23 cellular contexts compared by ENCODE assay signal in the genomic region with DNA sequence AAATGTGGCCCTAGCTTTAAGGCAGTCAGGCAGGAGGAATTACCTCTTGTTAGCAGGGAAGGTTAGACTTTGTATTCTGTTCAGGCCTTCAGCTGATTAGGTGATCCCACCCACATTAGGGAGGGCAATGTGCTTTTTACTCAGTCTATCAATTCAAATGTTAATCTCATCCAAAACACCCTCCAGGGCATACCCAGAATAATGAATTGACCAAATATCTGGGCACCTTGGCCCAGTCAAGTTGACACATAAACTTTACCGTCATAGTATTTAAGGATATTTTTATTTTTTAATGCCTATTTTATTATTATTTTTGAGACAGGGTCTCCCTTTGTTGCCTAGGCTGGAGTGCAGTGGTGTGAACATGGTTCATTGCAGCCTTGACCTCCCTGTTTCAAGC.
DNase-seq lines count a peak whose midpoint lies in the region; ATAC-seq, FAIRE-seq and TF ChIP-seq lines count a peak whose summit lies in the region.
"Had no signal": no experiment of that assay in that cellular context is flagged by ENCODE, and none has a peak within 500 bp of the region (broad histone marks: within the 10 kb centered on the region; RNA-seq: fewer than 3 reads in every experiment).

No MANE protein-coding gene starts in this region.

- H3K23ac ChIP-seq in H1 (ENCODE audit: insufficient read length): no peak overlapping the region

- no peaks in the 10 kb centered on the region for H4K20me1 ChIP-seq in HepG2 (ENCODE audit: insufficient read depth, low read length)
- peaks cover 0 to 3% of the 10 kb centered on the region in 2 experiments for H4K20me1 ChIP-seq in H1 (replicated peaks in 1 of 2; ENCODE audit: control insufficient read depth in 1 of 2, insufficient read depth in 2 of 2, low read length in 2 of 2)

- POLR2A ChIA-PET in HepG2 (lab: Yijun Ruan, JAX): no interaction called here
- POLR2A ChIA-PET in H1 (lab: Charles Lee; ENCODE audit: partially characterized antibody): interaction anchor here (1.1 to 4.9 kb wide), 5 partner anchors 8 to 146 kb away, joined by 3 to 22 read pairs (median 4); partner anchors contain the start of gene PTPRG

- no peak overlapping the region for H3K18ac ChIP-seq in H1 (ENCODE audit: extremely low read depth, low read length)

- peak overlapping the region; percentile 19; the same call in 1 of the 2 replicates for H2BK5ac ChIP-seq in H1 (ENCODE audit: low read depth, low read length)

- in situ Hi-C loops in HepG2 (cut with HindIII; ENCODE audit: extremely low pct_ligation_motif_present, low pct_unique_long_range_greater_than_20kb): no loop called here

- CTCF ChIA-PET in HepG2 (lab: Yijun Ruan, JAX; ENCODE audit: low intra/inter-chr PET ratio, low total read pairs): no interaction called here
- CTCF ChIA-PET in H1 (lab: Charles Lee; ENCODE audit: partially characterized antibody): interaction anchor here (2.6 kb wide), 1 partner anchor 10 kb away, joined by 6 read pairs; no protein-coding TSS in a partner anchor

- H2BK120ac ChIP-seq in H1 (replicated peaks; ENCODE audit: low read depth, low read length): no peak overlapping the region

- no peak overlapping the region for H3K4ac ChIP-seq in H1 (replicated peaks; ENCODE audit: insufficient read length, low read depth, low read length)

- H3K27ac ChIP-seq in HepG2 (ENCODE audit: extremely low read length, insufficient read depth, low read length): no peak overlapping the region
- no peak overlapping the region for H3K27ac ChIP-seq in right lobe of liver
- no peak overlapping the region; the same call in 1 of the 2 replicates for H3K27ac ChIP-seq in H1 (ENCODE audit: low read depth, low read length)
- H3K27ac ChIP-seq: A549; BLaER1 treated with 17β-estradiol and CSF1 and Interleukin-3, amounts not matched to agents 10 nM and 100 nM had no signal

- H4K8ac ChIP-seq in H1 (ENCODE audit: extremely low read depth, insufficient read depth, low read length): no peak overlapping the region

- no peak overlapping the region for H4K5ac ChIP-seq in H1 (ENCODE audit: insufficient read length, low read depth, low read length)

- BruUV-seq in HepG2 (replicated peaks; lab: Mats Ljungman, UMichigan): no TSS peak

- peaks cover 27% of the 10 kb centered on the region for H3K4me1 ChIP-seq in HepG2 (ENCODE audit: insufficient read depth, low read length)
- H3K4me1 ChIP-seq in right lobe of liver: peaks cover 0 to 10% (median 0%) of the 10 kb centered on the region in 4 donors
- H3K4me1 ChIP-seq in H1 (replicated peaks in 1 of 4; ENCODE audit: control insufficient read depth in 3 of 4, insufficient read depth in 4 of 4, low read length in 3 of 4): peaks cover 14 to 41% (median 36%) of the 10 kb centered on the region in 4 experiments
- H3K4me1 ChIP-seq: A549; BE2C; BLaER1 treated with 17β-estradiol and CSF1 and Interleukin-3, amounts not matched to agents 10 nM and 100 nM had no signal

- H3K79me1 ChIP-seq in H1 (ENCODE audit: low read depth, low read length): peaks cover 2% of the 10 kb centered on the region

- peak overlapping the region; percentile 29; the same call in 1 of the 2 replicates for H3K27ac Mint-ChIP-seq in HFFc6
- H3K27ac Mint-ChIP-seq in activated CD4-positive, alpha-beta T cell treated with anti-CD3 and anti-CD28 coated beads, Interleukin-2, amount 10 ng/mL, durations not matched to agents 24 days and 14 days: no peak overlapping the region
- H3K27ac Mint-ChIP-seq: CD14-positive monocyte; CD4-positive, alpha-beta T cell; CD8-positive, alpha-beta memory T cell had no signal

- H3K9me3 ChIP-seq in HepG2 (ENCODE audit: low read length) (no peaks in the 10 kb centered on the region), right lobe of liver (no peaks in the 10 kb centered on the region), H1 (ENCODE audit: insufficient read depth in 2 of 2, low read depth in 1 of 2, low read length in 1 of 2) (peaks cover 0 to 7% of the 10 kb centered on the region in 2 experiments; a peak in 1 of 4 replicates), MG63 (no peaks in the 10 kb centered on the region)
- H3K9me3 ChIP-seq: A549, BE2C, HAP-1 had no signal

- H3K9me3 Mint-ChIP-seq in HFFc6: no peaks in the 10 kb centered on the region; the same call in 1 of the 2 replicates
- peaks cover 2% of the 10 kb centered on the region for H3K9me3 Mint-ChIP-seq in activated CD4-positive, alpha-beta T cell treated with anti-CD3 and anti-CD28 coated beads, Interleukin-2, amount 10 ng/mL, durations not matched to agents 24 days and 14 days

- no peak overlapping the region for H2BK15ac ChIP-seq in H1 (ENCODE audit: low read length)

- TF ChIP-seq CTCF in HepG2 (CRISPR knock-in tag; IDR thresholded peaks at IDR 0.05) (no peak), right lobe of liver (IDR thresholded peaks at IDR 0.05) (no peak), HFFc6 (IDR thresholded peaks at IDR 0.05) (no peak), H1 (IDR thresholded peaks at IDR 0.05; ENCODE audit: control extremely low read depth in 1 of 3, insufficient read depth in 1 of 3, low read depth in 1 of 3, low read length in 3 of 3) (no peak)

- H3K4me1 Mint-ChIP-seq in HFFc6 (ENCODE audit: low read depth): peaks cover 22% of the 10 kb centered on the region
- no peaks in the 10 kb centered on the region for H3K4me1 Mint-ChIP-seq in activated CD4-positive, alpha-beta T cell treated with anti-CD3 and anti-CD28 coated beads, Interleukin-2, amount 10 ng/mL, durations not matched to agents 24 days and 14 days
- H3K4me1 Mint-ChIP-seq: CD14-positive monocyte; CD8-positive, alpha-beta memory T cell had no signal

- H3K4me3 Mint-ChIP-seq in HFFc6: no peak overlapping the region
- no peak overlapping the region for H3K4me3 Mint-ChIP-seq in activated CD4-positive, alpha-beta T cell treated with anti-CD3 and anti-CD28 coated beads, Interleukin-2, amount 10 ng/mL, durations not matched to agents 24 days and 14 days
- H3K4me3 Mint-ChIP-seq: CD14-positive monocyte; CD4-positive, alpha-beta T cell; CD8-positive, alpha-beta memory T cell had no signal

- H2BK20ac ChIP-seq in H1 (ENCODE audit: low read length): no peak overlapping the region; the same call in 1 of the 2 replicates

- H3K27me3 Mint-ChIP-seq in HFFc6 (ENCODE audit: insufficient read depth): no peaks in the 10 kb centered on the region
- H3K27me3 Mint-ChIP-seq in activated CD4-positive, alpha-beta T cell treated with anti-CD3 and anti-CD28 coated beads, Interleukin-2, amount 10 ng/mL, durations not matched to agents 24 days and 14 days: no peaks in the 10 kb centered on the region
- H3K27me3 Mint-ChIP-seq: CD8-positive, alpha-beta memory T cell had no signal

- H3K27me3 ChIP-seq in HepG2 (ENCODE audit: control insufficient read depth in 1 of 2, insufficient read depth in 2 of 2, low read length in 2 of 2): no peaks in the 10 kb centered on the region
- no peaks in the 10 kb centered on the region for H3K27me3 ChIP-seq in right lobe of liver
- H3K27me3 ChIP-seq in H1 (replicated peaks in 1 of 4; ENCODE audit: control insufficient read depth in 3 of 4, extremely low read depth in 1 of 4, insufficient read depth in 3 of 4, low read length in 3 of 4): no peaks in the 10 kb centered on the region
- no peaks in the 10 kb centered on the region for H3K27me3 ChIP-seq in MG63
- H3K27me3 ChIP-seq: BLaER1 treated with 17β-estradiol and CSF1 and Interleukin-3, amounts not matched to agents 10 nM and 100 nM had no signal

- TF ChIP-seq EP300 in HepG2 (IDR thresholded peaks at IDR 0.05; ENCODE audit: low read depth in 2 of 2, low read length in 2 of 2) (no peak), HepG2 (CRISPR knock-in tag; IDR thresholded peaks at IDR 0.05; ENCODE audit: borderline replicate concordance) (no peak), H1 (IDR thresholded peaks at IDR 0.05; ENCODE audit: borderline replicate concordance in 1 of 2, low read depth in 2 of 2, low read length in 2 of 2) (no peak)

- no peak; the same call in 2 of the 3 replicates for ATAC-seq in HepG2
- ATAC-seq in right lobe of liver: no peak
- ATAC-seq: A549 had no signal

- no peak overlapping the region for H3K4me2 ChIP-seq in HepG2 (ENCODE audit: low read depth, low read length)
- H3K4me2 ChIP-seq in H1 (ENCODE audit: insufficient read depth in 1 of 2, low read depth in 2 of 2, low read length in 2 of 2): no peak overlapping the region
- H3K4me2 ChIP-seq: A549; BLaER1 treated with 17β-estradiol and CSF1 and Interleukin-3, amounts not matched to agents 10 nM and 100 nM had no signal

- TF ChIP-seq POLR2A in HepG2 (IDR thresholded peaks at IDR 0.05; ENCODE audit: insufficient read depth in 1 of 2, low read depth in 2 of 2, low read length in 2 of 2): no peak
- TF ChIP-seq POLR2A in right lobe of liver (IDR thresholded peaks at IDR 0.05): no peak
- no peak for TF ChIP-seq POLR2A in H1 (IDR thresholded peaks at IDR 0.05; ENCODE audit: control extremely low read depth in 1 of 2, low read depth in 2 of 2, low read length in 2 of 2)

- no peaks in the 10 kb centered on the region for H3K23me2 ChIP-seq in H1 (ENCODE audit: low read depth, low read length)

- no peak overlapping the region for H2BK12ac ChIP-seq in H1 (ENCODE audit: low read depth, low read length)

- no peaks in the 10 kb centered on the region; the same call in 1 of the 2 replicates for H3K36me3 Mint-ChIP-seq in HFFc6 (ENCODE audit: low read depth)
- H3K36me3 Mint-ChIP-seq in activated CD4-positive, alpha-beta T cell treated with anti-CD3 and anti-CD28 coated beads, Interleukin-2, amount 10 ng/mL, durations not matched to agents 24 days and 14 days (ENCODE audit: low read depth): no peaks in the 10 kb centered on the region
- H3K36me3 Mint-ChIP-seq: CD14-positive monocyte; CD8-positive, alpha-beta memory T cell had no signal

- WGBS in HepG2 (ENCODE audit: low lambda C conversion rate): 97% methylated on average over 1 of the region's 1 CpG
- 100% methylated on average over 1 of the region's 1 CpG for WGBS in right lobe of liver (ENCODE audit: insufficient coverage, low coverage, low lambda C conversion rate, missing lambda C conversion rate)
- WGBS in H1 (ENCODE audit: extremely low coverage in 1 of 2, insufficient coverage in 1 of 2, insufficient read length in 1 of 2, insufficient replicate concordance in 2 of 2, low coverage in 1 of 2, low lambda C conversion rate in 2 of 2, missing lambda C conversion rate in 1 of 2), 2 experiments: 94% methylated on average over 1 of the region's 1 CpG; no CpG with 5 or more reads in 1 of the 2 experiments

- H4K91ac ChIP-seq in H1 (replicated peaks; ENCODE audit: insufficient read length, low read length): no peak overlapping the region

- H3K14ac ChIP-seq in H1 (ENCODE audit: insufficient read length): no peak overlapping the region

- TF ChIP-seq RAD21 in HepG2 (CRISPR knock-in tag; IDR thresholded peaks at IDR 0.05) (no peak), H1 (IDR thresholded peaks at IDR 0.05 in 1 of 2, conservative IDR thresholded peaks at IDR 0.05 in 1 of 2; ENCODE audit: low read depth in 2 of 2, low read length in 2 of 2) (no peak)

- intact Hi-C loops in HepG2 (cut with micrococcal nuclease; ENCODE audit: unreplicated experiment): no loop called here
- intact Hi-C loops in right lobe of liver (cut with DNase I): no loop called here
- intact Hi-C loops in activated CD4-positive, alpha-beta T cell treated with anti-CD3 and anti-CD28 coated beads, Interleukin-2, amount 10 ng/mL, durations not matched to agents 24 days and 14 days (cut with micrococcal nuclease): no loop called here

- no peak for FAIRE-seq in HepG2 (lab: Jason Lieb, UNC)
- no peak for FAIRE-seq in H1 (lab: Jason Lieb, UNC)
- FAIRE-seq: A549, D721Med, GM12891, GM18507 had no signal

- H3K4me3 ChIP-seq in HepG2 (replicated peaks in 1 of 3; ENCODE audit: insufficient read depth in 1 of 3, low read depth in 2 of 3, low read length in 3 of 3): no peak overlapping the region
- no peak overlapping the region for H3K4me3 ChIP-seq in right lobe of liver
- no peak overlapping the region for H3K4me3 ChIP-seq in H1 (ENCODE audit: extremely low read depth in 1 of 4, insufficient read depth in 2 of 4, low read depth in 3 of 4, low read length in 4 of 4)
- no peak overlapping the region for H3K4me3 ChIP-seq in MG63
- H3K4me3 ChIP-seq: A549; BLaER1 treated with 17β-estradiol and CSF1 and Interleukin-3, amounts not matched to agents 10 nM and 100 nM; HAP-1 had no signal

- DNase-seq in HepG2 (ENCODE audit: low spot score) (no peak), right lobe of liver (no peak), HFFc6 (no peak), H1 (ENCODE audit: low read depth in 1 of 2, low spot score in 2 of 2) (no peak), retina (no peak), MG63 (no peak)
- no peak for DNase-seq in activated CD4-positive, alpha-beta T cell treated with anti-CD3 and anti-CD28 coated beads, Interleukin-2, amount 10 ng/mL, durations not matched to agents 24 days and 14 days
- DNase-seq: 8988T; ACHN; AML-193; BE2C; CD4-positive, alpha-beta T cell; CD8-positive, alpha-beta memory T cell; DMS 273 treated with DMSO at 0.1 percent for 48 hours; DMS79; GF-D8 had no signal

- no peak overlapping the region for H3K56ac ChIP-seq in H1 (replicated peaks; ENCODE audit: insufficient read length, low read depth, low read length)

- no peak overlapping the region for H2AK5ac ChIP-seq in H1 (ENCODE audit: low read depth, low read length)

- H3K9ac ChIP-seq in HepG2 (ENCODE audit: insufficient read depth, low read depth, low read length): no peak overlapping the region
- no peak overlapping the region for H3K9ac ChIP-seq in H1 (replicated peaks in 1 of 4; ENCODE audit: extremely low read depth in 1 of 4, low read depth in 3 of 4, low read length in 3 of 4)
- H3K9ac ChIP-seq: BLaER1 treated with 17β-estradiol and CSF1 and Interleukin-3, amounts not matched to agents 10 nM and 100 nM had no signal

- H3K36me3 ChIP-seq in HepG2 (replicated peaks in 1 of 2; ENCODE audit: control insufficient read depth in 1 of 2, insufficient read depth in 2 of 2, low read length in 2 of 2) (no peaks in the 10 kb centered on the region), right lobe of liver (no peaks in the 10 kb centered on the region), H1 (ENCODE audit: control insufficient read depth in 2 of 4, insufficient read depth in 4 of 4, low read length in 3 of 4) (no peaks in the 10 kb centered on the region), MG63 (no peaks in the 10 kb centered on the region)
- H3K36me3 ChIP-seq: BE2C, HAP-1 had no signal

- H3K79me2 ChIP-seq in HepG2 (ENCODE audit: insufficient read depth, low read length): peaks cover 11% of the 10 kb centered on the region
- peaks cover 8 to 92% of the 10 kb centered on the region in 2 experiments; a peak in 3 of 4 replicates for H3K79me2 ChIP-seq in H1 (ENCODE audit: control insufficient read depth in 1 of 2, insufficient read depth in 2 of 2, low read length in 2 of 2)

- H2AFZ ChIP-seq in HepG2 (ENCODE audit: low read length) (no peak overlapping the region), H1 (ENCODE audit: low read length) (no peak overlapping the region)
